ENCODE assay signal across 10 cellular contexts in the genomic region with DNA sequence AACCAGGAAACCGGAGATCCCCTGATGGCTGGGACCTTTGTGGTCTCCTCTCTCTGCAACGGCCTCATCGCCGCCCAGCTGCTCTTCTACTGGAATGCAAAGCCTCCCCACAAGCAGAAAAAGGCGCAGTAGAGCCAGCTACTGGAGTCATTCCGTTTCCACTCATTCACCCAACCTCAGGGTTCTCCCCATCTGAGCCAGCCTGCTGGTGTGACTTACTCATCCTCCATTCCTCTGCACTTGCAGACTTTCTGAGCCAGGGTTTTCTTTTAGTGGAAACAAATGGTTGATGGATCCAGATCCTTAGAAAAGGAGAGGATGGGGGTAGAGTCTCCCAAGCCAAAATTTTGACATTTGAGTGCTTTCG. TPM values are rescaled to one million over a fixed set of nuclear protein-coding genes. Genes with fewer than 3 reads are reported as not detected.
DNase-seq lines count a peak whose midpoint lies in the region; ATAC-seq and TF ChIP-seq lines count a peak whose summit lies in the region.
"Had no signal": no experiment of that assay in that cellular context is flagged by ENCODE, and none has a peak within 500 bp of the region (broad histone marks: within the 10 kb centered on the region; RNA-seq: fewer than 3 reads in every experiment).

No MANE protein-coding gene starts in this region.

- peaks cover 21% of the 10 kb centered on the region for H3K36me3 ChIP-seq in fibroblast of lung (ENCODE audit: control insufficient read depth, insufficient read depth, low read length)
- peaks cover 29% of the 10 kb centered on the region for H3K36me3 ChIP-seq in upper lobe of right lung

- intact Hi-C loops in upper lobe of right lung (cut with DNase I) = no loop called here

- DNase-seq in activated naive CD4-positive, alpha-beta T cell treated with anti-CD3 and anti-CD28 coated beads, Interleukin-2, amount 50 U/mL, for 72 hours (ENCODE audit: low spot score in 2 of 2) = no peak
- no peak for DNase-seq in activated naive CD4-positive, alpha-beta T cell treated with anti-CD3 and anti-CD28 coated beads, Interleukin-2, amount 50 U/mL, for 16 hours
- DNase-seq in SIG-M5 treated with dmso at 0.1 percent for 504 hours (lab: John Stamatoyannopoulos, UW; ENCODE audit: unreplicated experiment) (peak; percentile 78), fibroblast of lung (ENCODE audit: low read depth in 2 of 2) (peak; percentile 91 to 97), upper lobe of right lung (no peak), ecto neural progenitor cell (ENCODE audit: low spot score) (no peak)
- no peak for DNase-seq in stimulated activated naive B cell treated with anti-CD40 and anti-IgM and Interleukin-4, amounts not matched to agents 10 μg/mL and 1 μg/mL and 100 μg/mL, for 72 hours
- DNase-seq in activated effector memory CD4-positive, alpha-beta T cell treated with anti-CD3 and anti-CD28 coated beads, Interleukin-2, amount 50 U/mL, for 16 hours = no peak
- DNase-seq: CD8-positive, alpha-beta T cell had no signal

- peaks cover 56% of the 10 kb centered on the region for H3K4me1 ChIP-seq in fibroblast of lung (ENCODE audit: control insufficient read depth, extremely low read depth, insufficient read depth, low read length)
- H3K4me1 ChIP-seq in upper lobe of right lung = peaks cover 26% of the 10 kb centered on the region

- no peaks in the 10 kb centered on the region for H3K9me3 Mint-ChIP-seq in activated naive CD4-positive, alpha-beta T cell treated with anti-CD3 and anti-CD28 coated beads, Interleukin-2, amount 50 U/mL, for 72 hours
- H3K9me3 Mint-ChIP-seq in stimulated activated naive B cell treated with anti-CD40 and anti-IgM and Interleukin-4, amounts not matched to agents 10 μg/mL and 1 μg/mL and 100 μg/mL, for 72 hours = no peaks in the 10 kb centered on the region
- H3K9me3 Mint-ChIP-seq: CD8-positive, alpha-beta T cell had no signal

- TF ChIP-seq CTCF in fibroblast of lung (conservative IDR thresholded peaks at IDR 0.05 in 1 of 2, IDR thresholded peaks at IDR 0.05 in 1 of 2; ENCODE audit: low read depth in 1 of 2, low read length in 2 of 2) (peak in 1 of 2 donors; percentile 24), upper lobe of right lung (IDR thresholded peaks at IDR 0.05) (no peak)

- H3K9ac ChIP-seq in fibroblast of lung (ENCODE audit: insufficient read depth, low read length) = no peak overlapping the region

- no peak overlapping the region for H2AFZ ChIP-seq in fibroblast of lung (ENCODE audit: low read length)

- no peaks in the 10 kb centered on the region for H3K27me3 Mint-ChIP-seq in stimulated activated naive B cell treated with anti-CD40 and anti-IgM and Interleukin-4, amounts not matched to agents 10 μg/mL and 1 μg/mL and 100 μg/mL, for 72 hours

- peak overlapping the region; percentile 36 to 44 for H3K27ac Mint-ChIP-seq in activated naive CD4-positive, alpha-beta T cell treated with anti-CD3 and anti-CD28 coated beads, Interleukin-2, amount 50 U/mL, for 72 hours
- H3K27ac Mint-ChIP-seq in stimulated activated naive B cell treated with anti-CD40 and anti-IgM and Interleukin-4, amounts not matched to agents 10 μg/mL and 1 μg/mL and 100 μg/mL, for 72 hours = peak overlapping the region; percentile 59
- H3K27ac Mint-ChIP-seq: CD8-positive, alpha-beta T cell had no signal

- peaks cover 32% of the 10 kb centered on the region for H3K79me2 ChIP-seq in fibroblast of lung (ENCODE audit: control insufficient read depth, insufficient read depth, low read length)

- no peaks in the 10 kb centered on the region for H3K9me3 ChIP-seq in fibroblast of lung (ENCODE audit: control insufficient read depth, insufficient read depth, low read depth, low read length)
- no peaks in the 10 kb centered on the region for H3K9me3 ChIP-seq in upper lobe of right lung
- H3K9me3 ChIP-seq: mucosa of descending colon had no signal

- no peak overlapping the region for H3K4me3 Mint-ChIP-seq in stimulated activated naive B cell treated with anti-CD40 and anti-IgM and Interleukin-4, amounts not matched to agents 10 μg/mL and 1 μg/mL and 100 μg/mL, for 72 hours
- H3K4me3 Mint-ChIP-seq: CD8-positive, alpha-beta T cell had no signal

- H3K36me3 Mint-ChIP-seq in activated naive CD4-positive, alpha-beta T cell treated with anti-CD3 and anti-CD28 coated beads, Interleukin-2, amount 50 U/mL, for 72 hours = peaks cover 22 to 25% of the 10 kb centered on the region in 2 donors
- peaks cover 55 to 66% of the 10 kb centered on the region in 2 donors for H3K36me3 Mint-ChIP-seq in stimulated activated naive B cell treated with anti-CD40 and anti-IgM and Interleukin-4, amounts not matched to agents 10 μg/mL and 1 μg/mL and 100 μg/mL, for 72 hours

- peaks cover 15 to 54% of the 10 kb centered on the region in 2 donors for H3K4me1 Mint-ChIP-seq in stimulated activated naive B cell treated with anti-CD40 and anti-IgM and Interleukin-4, amounts not matched to agents 10 μg/mL and 1 μg/mL and 100 μg/mL, for 72 hours

- no peaks in the 10 kb centered on the region for H4K20me1 ChIP-seq in fibroblast of lung (ENCODE audit: control insufficient read depth, extremely low read depth, insufficient read depth, low read length)

- peak overlapping the region; percentile 78 for H3K27ac ChIP-seq in fibroblast of lung (ENCODE audit: insufficient read depth, low read length)
- H3K27ac ChIP-seq in upper lobe of right lung = no peak overlapping the region

- peak overlapping the region; percentile 66 for H3K4me2 ChIP-seq in fibroblast of lung (ENCODE audit: extremely low read depth, insufficient read depth, low read length)

- no peak for ATAC-seq in activated naive CD4-positive, alpha-beta T cell treated with anti-CD3 and anti-CD28 coated beads, Interleukin-2, amount 50 U/mL, for 72 hours
- no peak for ATAC-seq in stimulated activated naive B cell treated with anti-CD40 and anti-IgM and Interleukin-4, amounts not matched to agents 10 μg/mL and 1 μg/mL and 100 μg/mL, for 72 hours (replicated peaks)
- no peak for ATAC-seq in upper lobe of right lung
- ATAC-seq: CD8-positive, alpha-beta T cell had no signal

- H3K27me3 ChIP-seq in fibroblast of lung (ENCODE audit: control insufficient read depth, insufficient read depth, low read length) (no peaks in the 10 kb centered on the region), upper lobe of right lung (no peaks in the 10 kb centered on the region)

- H3K4me3 ChIP-seq in fibroblast of lung (replicated peaks in 1 of 4; ENCODE audit: control extremely low read depth in 1 of 4, insufficient read depth in 1 of 4, low read depth in 3 of 4, low read length in 4 of 4) = no peak overlapping the region
- H3K4me3 ChIP-seq in upper lobe of right lung = no peak overlapping the region
- H3K4me3 ChIP-seq: mucosa of descending colon had no signal

RNA-seq across cellular contexts. Expression of a gene that starts 2.5 kb away (rescaled TPM):
- total RNA-seq in activated naive CD4-positive, alpha-beta T cell treated with anti-CD3 and anti-CD28 coated beads, Interleukin-2, amount 50 U/mL, for 72 hours = under 1 TPM; 0.23 to 0.93 TPM
- total RNA-seq in fibroblast of lung = under 0.01 and 0.50 TPM in 2 replicates
- 0.36 and 0.78 TPM in 2 replicates for polyA plus RNA-seq in fibroblast of lung
- polyA plus RNA-seq in fibroblast of lung (2012) = 0.64 and 3.4 TPM in 2 replicates
- polyA minus RNA-seq in fibroblast of lung (ENCODE audit: low replicate concordance) = 2.5 TPM in 1 of 2 replicates, not detected in the other
- 0.67 TPM for total RNA-seq in upper lobe of right lung
- total RNA-seq: CD8-positive, alpha-beta T cell had no signal

RNA-seq across cellular contexts. Expression of a gene that starts 3.8 kb away (rescaled TPM):
- total RNA-seq in activated naive CD4-positive, alpha-beta T cell treated with anti-CD3 and anti-CD28 coated beads, Interleukin-2, amount 50 U/mL, for 72 hours = 10 to 100 TPM; 52.1 to 60.6 TPM
- total RNA-seq in fibroblast of lung (29.5 and 51.9 TPM in 2 replicates), upper lobe of right lung (58.2 TPM)
- 107 and 172 TPM in 2 replicates for polyA plus RNA-seq in fibroblast of lung
- polyA plus RNA-seq in fibroblast of lung (2012) = 69.8 and 100 TPM in 2 replicates
- polyA minus RNA-seq in fibroblast of lung (ENCODE audit: low replicate concordance) = 214 and 261 TPM in 2 replicates

RNA-seq across cellular contexts. Expression of a gene that starts 8.0 kb away (rescaled TPM):
- total RNA-seq in activated naive CD4-positive, alpha-beta T cell treated with anti-CD3 and anti-CD28 coated beads, Interleukin-2, amount 50 U/mL, for 72 hours = 10 to 100 TPM in 1 of 2 donors, 1 to 10 TPM in 1; 7.6 to 12.7 TPM
- total RNA-seq in fibroblast of lung (16.2 and 29.4 TPM in 2 replicates), upper lobe of right lung (398 TPM)
- 90.4 and 250 TPM in 2 replicates for polyA plus RNA-seq in fibroblast of lung
- polyA plus RNA-seq in fibroblast of lung (2012) = 82.0 and 162 TPM in 2 replicates
- 178 and 296 TPM in 2 replicates for polyA minus RNA-seq in fibroblast of lung (ENCODE audit: low replicate concordance)

RNA-seq across cellular contexts. Expression of a gene that starts 25.7 kb away (rescaled TPM):
- 10 to 100 TPM; 42.9 to 46.3 TPM for total RNA-seq in activated naive CD4-positive, alpha-beta T cell treated with anti-CD3 and anti-CD28 coated beads, Interleukin-2, amount 50 U/mL, for 72 hours
- total RNA-seq in fibroblast of lung (65.5 and 66.2 TPM in 2 replicates), upper lobe of right lung (57.6 TPM)
- 67.6 and 118 TPM in 2 replicates for polyA plus RNA-seq in fibroblast of lung
- 35.6 and 48.8 TPM in 2 replicates for polyA plus RNA-seq in fibroblast of lung (2012)
- polyA minus RNA-seq in fibroblast of lung (ENCODE audit: low replicate concordance) = 76.0 and 122 TPM in 2 replicates

RNA-seq across cellular contexts. Expression of a gene that starts 27.3 kb away (rescaled TPM):
- total RNA-seq in activated naive CD4-positive, alpha-beta T cell treated with anti-CD3 and anti-CD28 coated beads, Interleukin-2, amount 50 U/mL, for 72 hours = 10 to 100 TPM; 34.7 to 66.2 TPM
- 39.8 and 46.6 TPM in 2 replicates for total RNA-seq in fibroblast of lung
- polyA plus RNA-seq in fibroblast of lung = 22.0 and 28.1 TPM in 2 replicates
- polyA plus RNA-seq in fibroblast of lung (2012) = 20.7 and 30.8 TPM in 2 replicates
- 106 and 122 TPM in 2 replicates for polyA minus RNA-seq in fibroblast of lung (ENCODE audit: low replicate concordance)
- total RNA-seq in upper lobe of right lung = 39.3 TPM

Comparison
In these comparisons a context has a peak if more than half of its experiments do, and no peak if none do; other contexts are left out.
1. DNase-seq: peak in SIG-M5 treated with dmso at 0.1 percent for 504 hours (single experiment) and fibroblast of lung (2 of 2); none in activated naive CD4-positive, alpha-beta T cell treated with anti-CD3 and anti-CD28 coated beads, Interleukin-2, amount 50 U/mL, for 72 hours (0 of 2), activated naive CD4-positive, alpha-beta T cell treated with anti-CD3 and anti-CD28 coated beads, Interleukin-2, amount 50 U/mL, for 16 hours (single experiment), stimulated activated naive B cell treated with anti-CD40 and anti-IgM and Interleukin-4, amounts not matched to agents 10 μg/mL and 1 μg/mL and 100 μg/mL, for 72 hours (single experiment), upper lobe of right lung (single experiment), activated effector memory CD4-positive, alpha-beta T cell treated with anti-CD3 and anti-CD28 coated beads, Interleukin-2, amount 50 U/mL, for 16 hours (single experiment) and ecto neural progenitor cell (single experiment).
2. RNA of a gene that starts 8.0 kb away (total RNA-seq): 398 TPM in upper lobe of right lung (single experiment); 16.2 to 29.4 TPM in fibroblast of lung and 7.6 to 12.7 TPM in activated naive CD4-positive, alpha-beta T cell treated with anti-CD3 and anti-CD28 coated beads, Interleukin-2, amount 50 U/mL, for 72 hours; every median in the first group is over 10 times any median in the second.